ENCODE assay signal across 10 cellular contexts in the genomic region with DNA sequence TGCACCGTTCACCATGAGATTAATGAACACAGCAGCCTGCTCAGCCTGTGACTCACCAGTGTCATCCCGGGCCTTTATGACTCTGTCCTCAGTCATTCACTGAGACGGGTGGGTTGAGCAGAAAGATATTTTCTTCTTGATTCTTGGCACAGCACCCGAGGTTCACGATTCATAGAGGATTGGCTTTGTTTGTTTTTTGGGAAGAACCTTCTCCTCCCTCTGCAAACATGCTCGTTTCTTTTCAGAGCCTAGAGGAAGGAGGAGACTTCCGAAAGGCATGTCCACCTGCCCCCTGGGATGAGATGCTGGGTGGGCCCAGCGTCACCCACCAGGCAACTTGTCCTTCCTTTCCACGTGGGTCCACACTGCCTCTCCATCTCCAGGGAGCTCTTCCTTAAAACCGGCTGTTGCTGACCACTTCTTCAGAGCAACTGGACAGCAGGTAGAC.
DNase-seq lines count a peak whose midpoint lies in the region; FAIRE-seq and TF ChIP-seq lines count a peak whose summit lies in the region.
"Had no signal": no experiment of that assay in that cellular context is flagged by ENCODE, and none has a peak within 500 bp of the region (broad histone marks: within the 10 kb centered on the region; RNA-seq: fewer than 3 reads in every experiment).

No MANE protein-coding gene starts in this region.

- peaks cover 8% of the 10 kb centered on the region for H3K4me1 Mint-ChIP-seq in endothelial cell (ENCODE audit: unreplicated experiment)

- DNase-seq in GM04503 (ENCODE audit: low read depth), result peak; percentile 81
- peak; percentile 95 for DNase-seq in glomerular visceral epithelial cell (ENCODE audit: extremely low spot score)
- peak; percentile 67 for DNase-seq in skeletal muscle cell (ENCODE audit: low read depth)
- no peak for DNase-seq in superior temporal gyrus (ENCODE audit: extremely low spot score)
- DNase-seq in NCI-H2171 (lab: John Stamatoyannopoulos, UW), result no peak
- DNase-seq in C1 segment of cervical spinal cord (lab: John Stamatoyannopoulos, UW), result no peak
- no peak for DNase-seq in endothelial cell (ENCODE audit: low spot score)
- DNase-seq: heart right ventricle; stimulated activated CD4-positive, alpha-beta T cell treated with anti-CD3 and anti-CD28 coated beads, Interleukin-4, amount 100 ng/mL, for 24 hours had no signal

- H3K36me3 Mint-ChIP-seq in endothelial cell (ENCODE audit: low read depth, unreplicated experiment), result peaks cover 3% of the 10 kb centered on the region

- FAIRE-seq in TTC549 (lab: Jason Lieb, UNC), result peak; percentile 70

- no peak overlapping the region for H3K27ac Mint-ChIP-seq in endothelial cell (ENCODE audit: unreplicated experiment)

- no peak overlapping the region for H3K4me3 Mint-ChIP-seq in endothelial cell (ENCODE audit: unreplicated experiment)

- no peak overlapping the region for H3K4me3 ChIP-seq in skeletal muscle cell (ENCODE audit: low read depth, low read length)
- H3K4me3 ChIP-seq: heart right ventricle had no signal

- no peak for TF ChIP-seq CTCF in endothelial cell (IDR thresholded peaks at IDR 0.05; ENCODE audit: unreplicated experiment)

- no peaks in the 10 kb centered on the region for H3K9me3 Mint-ChIP-seq in endothelial cell (ENCODE audit: unreplicated experiment)

- H3K27me3 Mint-ChIP-seq in endothelial cell (ENCODE audit: unreplicated experiment), result peaks cover 5% of the 10 kb centered on the region

Comparison
In these comparisons a context has a peak if more than half of its experiments do, and no peak if none do; other contexts are left out.
1. DNase-seq: peak in GM04503 (single experiment), glomerular visceral epithelial cell (single experiment) and skeletal muscle cell (single experiment); none in superior temporal gyrus (single experiment), NCI-H2171 (single experiment), C1 segment of cervical spinal cord (0 of 14) and endothelial cell (single experiment).